27 cellular contexts compared by ENCODE assay signal in genomic region chr3:141505166-141505565, GRCh38.
"Had no signal": no experiment of that assay in that cellular context is flagged by ENCODE, and none has a peak within 500 bp of the region (broad histone marks: within the 10 kb centered on the region; RNA-seq: fewer than 3 reads in every experiment).

No MANE protein-coding gene starts in this region.

- H3K4me1 Mint-ChIP-seq: mesothelial cell of epicardium, nephron, neural progenitor cell had no signal

- ATAC-seq: gastroesophageal sphincter; heart left ventricle; left cardiac atrium; left lung; mucosa of descending colon; stimulated activated memory B cell treated with anti-CD40 and anti-IgM and Interleukin-4, amounts not matched to agents 10 μg/mL and 1 μg/mL and 100 μg/mL, for 72 hours; stimulated activated naive CD8-positive, alpha-beta T cell treated with anti-CD3 and anti-CD28 coated beads, Interleukin-15, Interleukin-2, amounts not matched to agents 100 U/mL and 50 U/mL, for 24 hours had no signal

- H3K4me1 ChIP-seq: neural progenitor cell, prostate gland, right atrium auricular region, testis had no signal

- H3K9me3 ChIP-seq: gastroesophageal sphincter, heart left ventricle, left lung, mucosa of descending colon, prostate gland, right atrium auricular region, spleen, testis, tibial artery had no signal

- H3K9ac ChIP-seq: neural progenitor cell had no signal

- H2AFZ ChIP-seq: hepatocyte, neural progenitor cell had no signal

- H3K27ac ChIP-seq: coronary artery, gastroesophageal sphincter, heart left ventricle, hepatocyte, left lung, neural progenitor cell, prostate gland, right atrium auricular region, spleen, testis, tibial artery had no signal

- H3K27me3 ChIP-seq: gastroesophageal sphincter, heart left ventricle, hepatocyte, left lung, neural progenitor cell, right atrium auricular region, spleen, testis, tibial artery had no signal

- H3K36me3 ChIP-seq: gastroesophageal sphincter, heart left ventricle, left lung, neural progenitor cell, prostate gland, right atrium auricular region, tibial artery had no signal

- H3K9me3 Mint-ChIP-seq: mesothelial cell of epicardium; naive B cell; nephron; stimulated activated memory B cell treated with anti-CD40 and anti-IgM and Interleukin-4, amounts not matched to agents 10 μg/mL and 1 μg/mL and 100 μg/mL, for 72 hours; type B pancreatic cell had no signal

- H3K4me3 ChIP-seq: coronary artery, gastroesophageal sphincter, heart left ventricle, hepatocyte, left lung, mucosa of descending colon, neural progenitor cell, prostate gland, right atrium auricular region, skin epidermis, spleen, testis, tibial artery had no signal

- DNase-seq: dermis blood vessel endothelial cell; effector memory CD4-positive, alpha-beta T cell; foreskin fibroblast; heart left ventricle; kidney; left cardiac atrium; left lung; mesenchymal stem cell; mucosa of descending colon; naive B cell; spleen; stimulated activated CD4-positive, alpha-beta T cell treated with anti-CD3 and anti-CD28 coated beads, Interleukin-4, amount 100 ng/mL, for 4 hours; stimulated activated naive CD8-positive, alpha-beta T cell treated with anti-CD3 and anti-CD28 coated beads, Interleukin-15, Interleukin-2, amounts not matched to agents 100 U/mL and 50 U/mL, for 24 hours; substantia nigra; testis; tibial artery had no signal

- H3K36me3 Mint-ChIP-seq: mesothelial cell of epicardium, naive B cell had no signal

- H3K4me3 Mint-ChIP-seq: mesothelial cell of epicardium; naive B cell; nephron; neural progenitor cell; stimulated activated memory B cell treated with anti-CD40 and anti-IgM and Interleukin-4, amounts not matched to agents 10 μg/mL and 1 μg/mL and 100 μg/mL, for 72 hours; type B pancreatic cell had no signal

- H3K4me2 ChIP-seq: hepatocyte, neural progenitor cell had no signal

- H3K27ac Mint-ChIP-seq: mesothelial cell of epicardium; nephron; neural progenitor cell; stimulated activated memory B cell treated with anti-CD40 and anti-IgM and Interleukin-4, amounts not matched to agents 10 μg/mL and 1 μg/mL and 100 μg/mL, for 72 hours; type B pancreatic cell had no signal

- H3K27me3 Mint-ChIP-seq: naive B cell; stimulated activated memory B cell treated with anti-CD40 and anti-IgM and Interleukin-4, amounts not matched to agents 10 μg/mL and 1 μg/mL and 100 μg/mL, for 72 hours; type B pancreatic cell had no signal
